ENCODE assay signal across 9 cellular contexts in the genomic region with DNA sequence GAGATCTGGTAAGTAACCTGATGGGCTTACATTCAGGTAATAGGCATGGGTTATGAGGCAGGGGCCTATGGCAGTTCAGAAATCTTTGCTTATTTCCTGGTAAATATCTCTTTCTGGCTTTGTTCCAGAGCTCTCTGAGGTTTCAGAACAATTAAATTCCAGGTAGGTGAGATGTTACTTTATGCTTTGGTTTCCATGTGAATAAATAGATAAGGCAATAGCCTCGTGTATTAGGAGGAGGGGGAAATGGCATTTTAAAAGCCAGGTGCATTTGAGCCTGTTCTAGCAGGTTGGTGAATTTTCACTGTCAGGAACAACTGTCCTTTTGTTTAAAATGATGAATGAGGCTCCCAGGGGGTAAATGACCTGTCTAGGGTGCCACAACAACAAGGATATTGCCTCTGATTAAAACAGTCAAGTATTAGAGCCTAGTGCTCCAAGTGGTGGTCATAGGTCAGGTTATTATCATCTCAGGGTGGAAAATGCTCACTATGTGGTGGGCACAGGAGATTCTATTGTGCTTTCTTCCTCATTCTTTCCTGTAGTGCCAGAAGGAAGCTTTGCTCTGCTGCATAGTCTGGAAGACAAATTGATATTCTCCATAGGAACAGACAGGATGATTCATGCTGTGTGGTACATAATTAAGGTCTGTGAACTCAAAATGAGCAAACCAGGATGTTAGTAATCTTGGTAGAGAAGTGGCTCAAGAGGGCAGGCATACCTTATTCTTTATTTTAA.
DNase-seq lines count a peak whose midpoint lies in the region; ATAC-seq and TF ChIP-seq lines count a peak whose summit lies in the region.
"Had no signal": no experiment of that assay in that cellular context is flagged by ENCODE, and none has a peak within 500 bp of the region (broad histone marks: within the 10 kb centered on the region; RNA-seq: fewer than 3 reads in every experiment).

No MANE protein-coding gene starts in this region.

- peak overlapping the region; percentile 91 for H3K27ac Mint-ChIP-seq in mesothelial cell of epicardium

- H3K27ac ChIP-seq in upper lobe of right lung (no peak overlapping the region), Karpas-422 (ENCODE audit: low read length) (no peak overlapping the region)

- H3K79me2 ChIP-seq in Karpas-422 (ENCODE audit: low read length): no peaks in the 10 kb centered on the region

- peaks cover 2% of the 10 kb centered on the region for H3K36me3 Mint-ChIP-seq in mesothelial cell of epicardium

- peaks cover 5% of the 10 kb centered on the region for H3K9me3 Mint-ChIP-seq in mesothelial cell of epicardium
- H3K9me3 Mint-ChIP-seq: central memory CD8-positive, alpha-beta T cell had no signal

- no peak overlapping the region for H3K4me3 Mint-ChIP-seq in mesothelial cell of epicardium
- H3K4me3 Mint-ChIP-seq: central memory CD8-positive, alpha-beta T cell had no signal

- H3K27me3 ChIP-seq in upper lobe of right lung (no peaks in the 10 kb centered on the region), Karpas-422 (ENCODE audit: low read length) (no peaks in the 10 kb centered on the region)

- H3K4me1 Mint-ChIP-seq in mesothelial cell of epicardium: peaks cover 49% of the 10 kb centered on the region

- intact Hi-C loops in upper lobe of right lung (cut with DNase I): no loop called here

- H3K4me2 ChIP-seq in Karpas-422 (ENCODE audit: low read depth, low read length, poor library complexity, severe bottlenecking): no peak overlapping the region

- no peaks in the 10 kb centered on the region for H3K36me3 ChIP-seq in upper lobe of right lung
- no peaks in the 10 kb centered on the region for H3K36me3 ChIP-seq in Karpas-422 (ENCODE audit: insufficient read depth, low read length)

- peak; percentile 91 for DNase-seq in ELR (ENCODE audit: low read depth)
- peak; percentile 96 for DNase-seq in NCI-H2029 treated with DMSO at 0.1 percent for 48 hours (lab: John Stamatoyannopoulos, UW)
- DNase-seq in astrocyte of the cerebellum (ENCODE audit: low read depth): peak; percentile 71
- no peak for DNase-seq in mesothelial cell of epicardium (ENCODE audit: low spot score in 2 of 2, unreplicated experiment in 2 of 2)
- DNase-seq in upper lobe of right lung: no peak
- DNase-seq in MV-4-11 (lab: John Stamatoyannopoulos, UW): no peak
- DNase-seq in effector CD8-positive, alpha-beta T cell (lab: John Stamatoyannopoulos, UW): no peak
- DNase-seq in Karpas-422: no peak

- H4K20me1 ChIP-seq in Karpas-422 (ENCODE audit: insufficient read depth, low read depth, low read length): no peaks in the 10 kb centered on the region

- H3K4me1 ChIP-seq in upper lobe of right lung: no peaks in the 10 kb centered on the region
- no peaks in the 10 kb centered on the region for H3K4me1 ChIP-seq in Karpas-422 (ENCODE audit: low read length)

- H3K9me2 ChIP-seq in Karpas-422 (replicated peaks; ENCODE audit: insufficient read depth, low read length): no peaks in the 10 kb centered on the region

- in situ Hi-C loops in astrocyte of the cerebellum (cut with HindIII; ENCODE audit: low sequenced_read_pairs): no loop called here

- H3K4me3 ChIP-seq in astrocyte of the cerebellum (ENCODE audit: low read depth, low read length): no peak overlapping the region
- no peak overlapping the region for H3K4me3 ChIP-seq in upper lobe of right lung
- H3K4me3 ChIP-seq in Karpas-422 (ENCODE audit: low read length): no peak overlapping the region

- no peak overlapping the region for H3K9ac ChIP-seq in Karpas-422 (ENCODE audit: low read length)

- no peak for TF ChIP-seq CTCF in astrocyte of the cerebellum (IDR thresholded peaks at IDR 0.05; ENCODE audit: low read depth, low read length, missing control alignments)
- no peak for TF ChIP-seq CTCF in mesothelial cell of epicardium (IDR thresholded peaks at IDR 0.05; ENCODE audit: unreplicated experiment)
- no peak for TF ChIP-seq CTCF in upper lobe of right lung (IDR thresholded peaks at IDR 0.05)

- ATAC-seq in upper lobe of right lung: no peak

- no peak overlapping the region for H2AFZ ChIP-seq in Karpas-422 (ENCODE audit: low read length)

- H3K27me3 Mint-ChIP-seq in mesothelial cell of epicardium (ENCODE audit: low read depth): no peaks in the 10 kb centered on the region
- H3K27me3 Mint-ChIP-seq: central memory CD8-positive, alpha-beta T cell had no signal

- no peaks in the 10 kb centered on the region for H3K9me3 ChIP-seq in upper lobe of right lung
- peaks cover 2% of the 10 kb centered on the region; the same call in 1 of the 2 replicates for H3K9me3 ChIP-seq in Karpas-422 (ENCODE audit: low read length)

Comparison
In these comparisons a context has a peak if more than half of its experiments do, and no peak if none do; other contexts are left out.
1. DNase-seq: peak in ELR (single experiment), NCI-H2029 treated with DMSO at 0.1 percent for 48 hours (single experiment) and astrocyte of the cerebellum (single experiment); none in mesothelial cell of epicardium (0 of 2), upper lobe of right lung (single experiment), MV-4-11 (single experiment), effector CD8-positive, alpha-beta T cell (single experiment) and Karpas-422 (single experiment).